Comparison of ENCODE assay signal across 19 cellular contexts in the genomic region with DNA sequence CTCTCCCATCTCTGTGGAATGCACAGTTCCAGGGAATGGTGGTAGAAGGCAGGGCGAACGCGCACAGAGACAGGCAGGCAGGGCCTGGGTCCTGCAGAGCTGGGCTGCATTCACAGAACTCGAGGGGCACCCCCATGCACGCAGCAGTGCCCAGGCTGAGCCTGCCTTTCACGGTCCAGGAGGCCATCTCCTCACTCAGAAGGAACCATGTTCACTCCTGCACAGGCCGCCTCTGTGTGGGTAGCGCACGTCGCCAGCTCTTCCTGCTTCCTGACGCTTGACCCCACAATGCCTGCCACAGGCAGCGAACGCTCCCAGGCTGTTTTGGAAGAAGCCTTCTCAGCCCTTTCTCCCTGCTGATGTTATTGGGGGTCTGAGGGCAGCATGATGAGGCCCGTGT.
A peak's percentile ranks its signal among the peaks of the same experiment; 100 is the strongest.
DNase-seq lines count a peak whose midpoint lies in the region; ATAC-seq, FAIRE-seq and TF ChIP-seq lines count a peak whose summit lies in the region.
"Had no signal": no experiment of that assay in that cellular context is flagged by ENCODE, and none has a peak within 500 bp of the region (broad histone marks: within the 10 kb centered on the region; RNA-seq: fewer than 3 reads in every experiment).

No MANE protein-coding gene starts in this region.

- TF ChIP-seq RAD21 in K562 (CRISPR knock-in tag; conservative IDR thresholded peaks at IDR 0.05 in 1 of 2, IDR thresholded peaks at IDR 0.05 in 1 of 2), result no peak

- H3K4me2 ChIP-seq in PC-9 (no peak overlapping the region), K562 (ENCODE audit: insufficient read depth, low read length) (no peak overlapping the region), trophoblast cell (ENCODE audit: low read length) (no peak overlapping the region)

- no peaks in the 10 kb centered on the region for H3K4me1 ChIP-seq in PC-9 (replicated peaks; ENCODE audit: insufficient read depth)
- H3K4me1 ChIP-seq in K562 (replicated peaks in 1 of 2; ENCODE audit: control insufficient read depth in 2 of 2, insufficient read depth in 2 of 2, low read length in 2 of 2), result peaks cover 0 to 8% of the 10 kb centered on the region in 2 experiments; a peak in 1 of 5 replicates
- peaks cover 8 to 20% of the 10 kb centered on the region in 2 experiments for H3K4me1 ChIP-seq in trophoblast cell (ENCODE audit: control insufficient read depth in 1 of 2, insufficient read depth in 2 of 2, low read length in 2 of 2)
- peaks cover 0 to 23% (median 18%) of the 10 kb centered on the region in 4 donors for H3K4me1 ChIP-seq in sigmoid colon

- no peaks in the 10 kb centered on the region for H3K9me1 ChIP-seq in K562 (ENCODE audit: control insufficient read depth, insufficient read depth, low read length)

- H2BK12ac ChIP-seq in trophoblast cell (ENCODE audit: low read length), result peak overlapping the region; percentile 11

- no peak overlapping the region for H2AK5ac ChIP-seq in trophoblast cell (ENCODE audit: low read length)

- no peak for FAIRE-seq in K562 (lab: Jason Lieb, UNC)
- FAIRE-seq: A204.1, G401.6, GM12891, H54 had no signal

- in situ Hi-C loops in K562 (cut with MboI), result no loop called here

- H3K14ac ChIP-seq in trophoblast cell (ENCODE audit: low read length), result no peak overlapping the region

- no peak overlapping the region for H3K23ac ChIP-seq in trophoblast cell (ENCODE audit: low read length)

- POLR2A ChIA-PET in PC-9 (lab: Charles Lee; ENCODE audit: unreplicated experiment) (no interaction called here), K562 (lab: Yijun Ruan, JAX) (interaction anchor here (1.5 kb wide), 1 partner anchor 9 kb away, joined by 5 read pairs; no protein-coding TSS in a partner anchor)

- 85% methylated on average over 14 of the region's 14 CpGs for WGBS in K562 (ENCODE audit: insufficient coverage, low coverage, missing lambda C conversion rate)
- WGBS in trophoblast cell (ENCODE audit: extremely low coverage, insufficient coverage, insufficient read length), result no CpG with 5 or more reads among the region's 14 CpGs
- 94 to 95% methylated on average over 14 of the region's 14 CpGs for WGBS in sigmoid colon, 2 donors

- H3K18ac ChIP-seq in trophoblast cell (ENCODE audit: low read length), result no peak overlapping the region

- peaks cover 11% of the 10 kb centered on the region for H3K79me1 ChIP-seq in trophoblast cell (ENCODE audit: low read length)

- no peaks in the 10 kb centered on the region for H3K9me2 ChIP-seq in PC-9 (ENCODE audit: insufficient read depth)

- no peaks in the 10 kb centered on the region for H4K20me1 ChIP-seq in PC-9 (ENCODE audit: insufficient read depth)
- no peaks in the 10 kb centered on the region for H4K20me1 ChIP-seq in K562 (replicated peaks; ENCODE audit: control insufficient read depth, insufficient read depth, low read length)

- CTCF ChIA-PET in PC-9 (lab: Charles Lee), result no interaction called here
- CTCF ChIA-PET in K562 (lab: Yijun Ruan, JAX; ENCODE audit: low intra/inter-chr PET ratio), result no interaction called here

- TF ChIP-seq EP300 in K562 (IDR thresholded peaks at IDR 0.05; ENCODE audit: low read length), result no peak
- TF ChIP-seq EP300 in sigmoid colon (IDR thresholded peaks at IDR 0.05), result no peak

- H3K9me3 ChIP-seq in PC-9 (ENCODE audit: insufficient read depth, low read depth) (no peaks in the 10 kb centered on the region), K562 (replicated peaks; ENCODE audit: control insufficient read depth, insufficient read depth, low read depth, low read length) (no peaks in the 10 kb centered on the region), trophoblast cell (ENCODE audit: insufficient read depth, low read depth, low read length) (peaks cover 7% of the 10 kb centered on the region), sigmoid colon (no peaks in the 10 kb centered on the region)
- H3K9me3 ChIP-seq: BE2C had no signal

- H4K12ac ChIP-seq in trophoblast cell (ENCODE audit: low read depth, low read length), result no peak overlapping the region

- H2BK120ac ChIP-seq in trophoblast cell (ENCODE audit: insufficient read depth, low read length, poor library complexity), result no peak overlapping the region

- H4K8ac ChIP-seq in trophoblast cell (ENCODE audit: low read depth, low read length), result no peak overlapping the region

- H3K4me3 ChIP-seq in PC-9 (no peak overlapping the region), K562 (no peak overlapping the region), trophoblast cell (ENCODE audit: low read depth, low read length) (no peak overlapping the region), sigmoid colon (no peak overlapping the region)
- H3K4me3 ChIP-seq: GM23248 had no signal

- BruUV-seq in PC-9 (replicated peaks; lab: Mats Ljungman, UMichigan), result no TSS peak
- BruUV-seq in K562 (replicated peaks; lab: Mats Ljungman, UMichigan), result no TSS peak

- TF ChIP-seq POLR2A in K562 (conservative IDR thresholded peaks at IDR 0.05), result no peak
- no peak for TF ChIP-seq POLR2A in sigmoid colon (IDR thresholded peaks at IDR 0.05)

- no peak for ATAC-seq in K562
- no peak for ATAC-seq in HG03045 (IDR thresholded peaks at IDR 0.05; ENCODE audit: unreplicated experiment)
- ATAC-seq: HCT116 had no signal

- DNase-seq in PC-9, result no peak
- DNase-seq in K562 (ENCODE audit: extremely low read depth in 1 of 4, low spot score in 3 of 4), result no peak
- DNase-seq in trophoblast cell, result no peak
- DNase-seq in superior temporal gyrus (ENCODE audit: extremely low spot score), result no peak
- no peak for DNase-seq in sigmoid colon
- DNase-seq: BE2C; CD4-positive, alpha-beta memory T cell; DMS153; DMS79 treated with DMSO at 0.1 percent for 48 hours; EL; GM23248 had no signal

- H3K4ac ChIP-seq in trophoblast cell (ENCODE audit: low read depth, low read length), result no peak overlapping the region

- TF ChIP-seq CTCF in PC-9 (conservative IDR thresholded peaks at IDR 0.05), result no peak
- TF ChIP-seq CTCF in K562 (IDR thresholded peaks at IDR 0.05 in 2 of 3, conservative IDR thresholded peaks at IDR 0.05 in 1 of 3; ENCODE audit: insufficient read depth in 2 of 3, low read depth in 1 of 3, low read length in 3 of 3), result no peak
- no peak for TF ChIP-seq CTCF in sigmoid colon (IDR thresholded peaks at IDR 0.05)

- no peaks in the 10 kb centered on the region for H3K27me3 ChIP-seq in PC-9 (ENCODE audit: insufficient read depth, low read depth)
- no peaks in the 10 kb centered on the region for H3K27me3 ChIP-seq in K562 (ENCODE audit: control insufficient read depth in 2 of 2, insufficient read depth in 2 of 2, low read length in 2 of 2)
- no peaks in the 10 kb centered on the region for H3K27me3 ChIP-seq in trophoblast cell (ENCODE audit: insufficient read depth, low read length)
- H3K27me3 ChIP-seq in sigmoid colon, result no peaks in the 10 kb centered on the region
- H3K27me3 ChIP-seq: BE2C had no signal

- H2AFZ ChIP-seq in PC-9 (no peak overlapping the region), K562 (ENCODE audit: low read depth, low read length) (no peak overlapping the region), trophoblast cell (ENCODE audit: insufficient read depth, low read length, poor library complexity) (no peak overlapping the region)
- H2AFZ ChIP-seq: GM23248 had no signal

- intact Hi-C loops in PC-9 (cut with micrococcal nuclease; ENCODE audit: unreplicated experiment), result no loop called here
- intact Hi-C loops in K562 (cut with micrococcal nuclease), result no loop called here
- intact Hi-C loops in sigmoid colon (cut with DNase I), result no loop called here

- no peaks in the 10 kb centered on the region for H3K79me2 ChIP-seq in PC-9 (ENCODE audit: low read depth)
- H3K79me2 ChIP-seq in K562 (ENCODE audit: control insufficient read depth, insufficient read depth, low read length), result no peaks in the 10 kb centered on the region
- no peaks in the 10 kb centered on the region for H3K79me2 ChIP-seq in trophoblast cell (ENCODE audit: control insufficient read depth, insufficient read depth, low read length, poor library complexity)

- no peak overlapping the region for H4K91ac ChIP-seq in trophoblast cell (ENCODE audit: low read depth, low read length)

- H3K27ac ChIP-seq in PC-9 (peak overlapping the region; percentile 26; the same call in 1 of the 2 replicates), K562 (ENCODE audit: extremely low read depth, low read depth, low read length) (no peak overlapping the region), trophoblast cell (ENCODE audit: low read depth, low read length) (no peak overlapping the region), temporal lobe (ENCODE audit: low read depth, low read length) (peak overlapping the region; percentile 58), sigmoid colon (no peak overlapping the region)
- H3K27ac ChIP-seq: C4-2B, GM23248 had no signal

- no peak overlapping the region; a peak in 1 of 4 replicates for H3K9ac ChIP-seq in K562 (ENCODE audit: insufficient read depth in 1 of 2, low read depth in 2 of 2, low read length in 2 of 2)
- H3K9ac ChIP-seq in trophoblast cell (ENCODE audit: low read length), result no peak overlapping the region
- H3K9ac ChIP-seq: GM23248 had no signal

- H3K36me3 ChIP-seq in PC-9 (ENCODE audit: low read depth) (no peaks in the 10 kb centered on the region), K562 (ENCODE audit: control insufficient read depth, insufficient read depth, low read length) (peaks cover 42% of the 10 kb centered on the region; the same call in 2 of the 3 replicates), trophoblast cell (ENCODE audit: control insufficient read depth in 1 of 2, insufficient read depth in 2 of 2, low read length in 2 of 2) (peaks cover 27 to 42% of the 10 kb centered on the region in 2 experiments), sigmoid colon (peaks cover 8 to 75% (median 27%) of the 10 kb centered on the region in 4 donors)

- H3F3A ChIP-seq in PC-9 (ENCODE audit: insufficient read depth, low read depth), result no peaks in the 10 kb centered on the region

- H2BK5ac ChIP-seq in trophoblast cell (ENCODE audit: low read depth, low read length, poor library complexity), result no peak overlapping the region

TF ChIP-seq in K562, 482 proteins besides CTCF, POLR2A, EP300 and RAD21:
- TF ChIP-seq POLR2G (IDR thresholded peaks at IDR 0.05; ENCODE audit: low read depth, low read length), result 0 out of 2 replicates have a peak, but pooled peaks have one; percentile 19
- TF ChIP-seq ZNF274 (IDR thresholded peaks at IDR 0.05; ENCODE audit: borderline replicate concordance, low read depth, low read length), result no peak

Comparison
In these comparisons a context has a peak if more than half of its experiments do, and no peak if none do; other contexts are left out.
1. H3K27ac ChIP-seq: peak in PC-9 (single experiment) and temporal lobe (single experiment); none in K562 (single experiment), trophoblast cell (single experiment) and sigmoid colon (0 of 4).